35 cellular contexts compared by ENCODE assay signal in the genomic region with DNA sequence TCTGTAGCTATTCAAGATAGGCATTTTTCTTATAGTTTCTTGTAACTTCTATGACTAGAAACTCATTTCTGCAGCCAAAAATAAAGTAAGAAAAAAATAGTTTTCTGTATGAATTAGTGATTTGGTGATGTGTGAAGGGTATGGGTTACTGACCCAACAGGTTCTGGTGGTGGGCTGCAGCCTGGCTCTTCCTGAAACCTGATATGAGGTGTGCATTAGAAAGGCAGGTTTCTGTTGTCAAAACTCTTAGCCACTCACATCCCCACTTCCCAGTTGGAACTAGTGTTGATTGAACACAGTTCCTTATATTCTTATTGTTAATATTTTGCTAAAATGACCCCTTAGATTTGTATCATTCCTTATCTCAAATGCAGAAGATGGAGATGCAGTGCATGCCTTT.
"Had no signal": no experiment of that assay in that cellular context is flagged by ENCODE, and none has a peak within 500 bp of the region (broad histone marks: within the 10 kb centered on the region; RNA-seq: fewer than 3 reads in every experiment).

No MANE protein-coding gene starts in this region.

- H3K4me3 ChIP-seq: MG63 had no signal

- DNase-seq: Karpas-422, Kasumi-1, MG63, MM.1S, MV-4-11, NCI-H1048, NCI-H1092, NCI-H1092 treated with DMSO at 0.1 percent for 48 hours, NCI-H1105, NCI-H1105 treated with DMSO at 0.1 percent for 48 hours, NCI-H1417, NCI-H1417 treated with DMSO at 0.1 percent for 48 hours, NCI-H1436, NCI-H1436 treated with DMSO at 0.1 percent for 48 hours, NCI-H146, NCI-H1694, NCI-H1694 treated with DMSO at 0.1 percent for 48 hours, NCI-H187, NCI-H187 treated with DMSO at 0.1 percent for 48 hours, NCI-H1930, NCI-H2029, NCI-H2029 treated with DMSO at 0.1 percent for 48 hours, NCI-H2081, NCI-H2081 treated with DMSO at 0.1 percent for 48 hours, NCI-H2107, NCI-H2171, NCI-H2171 treated with DMSO at 0.1 percent for 48 hours, NCI-H2227 treated with DMSO at 0.1 percent for 48 hours, NCI-H226, NCI-H345, NCI-H446, NCI-H446 treated with DMSO at 0.1 percent for 48 hours, NCI-H510A, NCI-H510A treated with DMSO at 0.1 percent for 48 hours, NCI-H524 had no signal

- H3K36me3 ChIP-seq: MG63 had no signal

- H3K27me3 ChIP-seq: MG63 had no signal

- H3K9me3 ChIP-seq: MG63 had no signal
